In genomic region chr1:193462629-193463320, GRCh38 we compare ENCODE assay signal across 11 cellular contexts.
DNase-seq lines count a peak whose midpoint lies in the region; ATAC-seq and TF ChIP-seq lines count a peak whose summit lies in the region.
"Had no signal": no experiment of that assay in that cellular context is flagged by ENCODE, and none has a peak within 500 bp of the region (broad histone marks: within the 10 kb centered on the region; RNA-seq: fewer than 3 reads in every experiment).

No MANE protein-coding gene starts in this region.

- no peak overlapping the region for H3K27ac Mint-ChIP-seq in stimulated activated naive CD8-positive, alpha-beta T cell treated with anti-CD3 and anti-CD28 coated beads, Interleukin-15, Interleukin-2, amounts not matched to agents 100 ng/mL and 50 ng/mL, for 24 hours

- TF ChIP-seq CTCF in foreskin keratinocyte (conservative IDR thresholded peaks at IDR 0.05) (no peak), GM10266 (IDR thresholded peaks at IDR 0.05; ENCODE audit: control insufficient read depth, insufficient read depth, low read depth, missing control alignments) (no peak)

- intact Hi-C loops in sciatic nerve (cut with DNase I): no loop called here

- H3K36me3 Mint-ChIP-seq in stimulated activated naive CD8-positive, alpha-beta T cell treated with anti-CD3 and anti-CD28 coated beads, Interleukin-15, Interleukin-2, amounts not matched to agents 100 ng/mL and 50 ng/mL, for 24 hours (ENCODE audit: low read depth): no peaks in the 10 kb centered on the region

- H3K4me1 Mint-ChIP-seq in stimulated activated naive CD8-positive, alpha-beta T cell treated with anti-CD3 and anti-CD28 coated beads, Interleukin-15, Interleukin-2, amounts not matched to agents 100 ng/mL and 50 ng/mL, for 24 hours (ENCODE audit: low read depth): peaks cover 38% of the 10 kb centered on the region

- no peak for ATAC-seq in stimulated activated naive CD8-positive, alpha-beta T cell treated with anti-CD3 and anti-CD28 coated beads, Interleukin-15, Interleukin-2, amounts not matched to agents 100 U/mL and 50 U/mL, for 24 hours
- ATAC-seq in foreskin keratinocyte: peak; percentile 16
- ATAC-seq in sciatic nerve: no peak

- no peak overlapping the region for H3K27ac ChIP-seq in foreskin keratinocyte
- H3K27ac ChIP-seq: BLaER1 had no signal

- no peaks in the 10 kb centered on the region for H3K27me3 ChIP-seq in foreskin keratinocyte
- H3K27me3 ChIP-seq: BLaER1 had no signal

- peak overlapping the region; percentile 34 for H3K4me3 Mint-ChIP-seq in stimulated activated naive CD8-positive, alpha-beta T cell treated with anti-CD3 and anti-CD28 coated beads, Interleukin-15, Interleukin-2, amounts not matched to agents 100 ng/mL and 50 ng/mL, for 24 hours

- peaks cover 3% of the 10 kb centered on the region for H3K4me1 ChIP-seq in foreskin keratinocyte
- H3K4me1 ChIP-seq: BLaER1 had no signal

- DNase-seq in stimulated activated naive CD8-positive, alpha-beta T cell treated with anti-CD3 and anti-CD28 coated beads, Interleukin-15, Interleukin-2, amounts not matched to agents 100 U/mL and 50 U/mL, for 24 hours: no peak
- peak; percentile 44 for DNase-seq in SK-MEL-5 (ENCODE audit: low read depth, low spot score)
- DNase-seq in foreskin keratinocyte: peak; percentile 32 to 62
- no peak for DNase-seq in mucosa of gallbladder (ENCODE audit: low spot score)
- DNase-seq in GM10266 (ENCODE audit: extremely low spot score): no peak
- no peak for DNase-seq in HPDE6-E6E7 (ENCODE audit: extremely low spot score)
- no peak for DNase-seq in sciatic nerve (ENCODE audit: low spot score)
- DNase-seq: activated effector memory CD4-positive, alpha-beta T cell treated with Interleukin-2 at 50 U/mL for 16 hours; NCI-H2029 had no signal

- no peaks in the 10 kb centered on the region for H3K9me3 Mint-ChIP-seq in stimulated activated naive CD8-positive, alpha-beta T cell treated with anti-CD3 and anti-CD28 coated beads, Interleukin-15, Interleukin-2, amounts not matched to agents 100 ng/mL and 50 ng/mL, for 24 hours

- no peaks in the 10 kb centered on the region for H3K27me3 Mint-ChIP-seq in stimulated activated naive CD8-positive, alpha-beta T cell treated with anti-CD3 and anti-CD28 coated beads, Interleukin-15, Interleukin-2, amounts not matched to agents 100 ng/mL and 50 ng/mL, for 24 hours

- in situ Hi-C loops in SK-MEL-5 (cut with HindIII; ENCODE audit: low pct_unique_long_range_greater_than_20kb, low sequenced_read_pairs): no loop called here

Comparison
In these comparisons a context has a peak if more than half of its experiments do, and no peak if none do; other contexts are left out.
1. DNase-seq: peak in SK-MEL-5 (single experiment) and foreskin keratinocyte (2 of 2); none in stimulated activated naive CD8-positive, alpha-beta T cell treated with anti-CD3 and anti-CD28 coated beads, Interleukin-15, Interleukin-2, amounts not matched to agents 100 U/mL and 50 U/mL, for 24 hours (single experiment), mucosa of gallbladder (single experiment), GM10266 (single experiment), HPDE6-E6E7 (single experiment) and sciatic nerve (single experiment).